In genomic region chr2:103402944-103403343, GRCh38 we compare ENCODE assay signal across 16 cellular contexts.
DNase-seq lines count a peak whose midpoint lies in the region; TF ChIP-seq lines count a peak whose summit lies in the region.
"Had no signal": no experiment of that assay in that cellular context is flagged by ENCODE, and none has a peak within 500 bp of the region (broad histone marks: within the 10 kb centered on the region; RNA-seq: fewer than 3 reads in every experiment).

No MANE protein-coding gene starts in this region.

- no peak overlapping the region for H3K9ac ChIP-seq in HUES48 (ENCODE audit: low read depth, low read length)
- peak overlapping the region; percentile 84 for H3K9ac ChIP-seq in smooth muscle cell (ENCODE audit: low read depth)

- CTCF ChIA-PET in RWPE1 (lab: Yijun Ruan, JAX): no interaction called here

- no peaks in the 10 kb centered on the region for H3K36me3 ChIP-seq in HUES48 (ENCODE audit: control insufficient read depth, insufficient read depth, low read length)
- H3K36me3 ChIP-seq in smooth muscle cell (ENCODE audit: low read depth): no peaks in the 10 kb centered on the region
- no peaks in the 10 kb centered on the region for H3K36me3 ChIP-seq in esophagus muscularis mucosa

- no peak overlapping the region for H3K4me2 ChIP-seq in smooth muscle cell

- H3K4me3 Mint-ChIP-seq in endothelial cell (ENCODE audit: unreplicated experiment): no peak overlapping the region
- H3K4me3 Mint-ChIP-seq: IgD-negative memory B cell had no signal

- no peaks in the 10 kb centered on the region for H3K9me3 Mint-ChIP-seq in endothelial cell (ENCODE audit: unreplicated experiment)

- H3K27me3 Mint-ChIP-seq in endothelial cell (ENCODE audit: unreplicated experiment): peaks cover 4% of the 10 kb centered on the region
- H3K27me3 Mint-ChIP-seq: IgD-negative memory B cell had no signal

- H3K4me1 ChIP-seq in HUES48 (ENCODE audit: control insufficient read depth, insufficient read depth, low read length) (peaks cover 27% of the 10 kb centered on the region), smooth muscle cell (ENCODE audit: low read depth) (peaks cover 5% of the 10 kb centered on the region), esophagus muscularis mucosa (no peaks in the 10 kb centered on the region)

- peak overlapping the region; percentile 97 for H3K27ac Mint-ChIP-seq in endothelial cell (ENCODE audit: unreplicated experiment)
- H3K27ac Mint-ChIP-seq: IgD-negative memory B cell had no signal

- no peaks in the 10 kb centered on the region for H3K79me2 ChIP-seq in smooth muscle cell (ENCODE audit: low read depth)

- H4K20me1 ChIP-seq in smooth muscle cell (ENCODE audit: low read depth): no peaks in the 10 kb centered on the region

- no peak for TF ChIP-seq EP300 in esophagus muscularis mucosa (IDR thresholded peaks at IDR 0.05)

- peaks cover 30% of the 10 kb centered on the region for H3K4me1 Mint-ChIP-seq in endothelial cell (ENCODE audit: unreplicated experiment)
- H3K4me1 Mint-ChIP-seq: IgD-negative memory B cell had no signal

- H3K27ac ChIP-seq in HUES48 (ENCODE audit: low read depth, low read length) (peak overlapping the region; percentile 88), RWPE1 (no peak overlapping the region), smooth muscle cell (ENCODE audit: low read depth) (peak overlapping the region; percentile 95), esophagus muscularis mucosa (replicated peaks in 1 of 4) (no peak overlapping the region)
- H3K27ac ChIP-seq: SK-N-MC had no signal

- whole genome bisulfite sequencing in smooth muscle cell (ENCODE audit: low lambda C conversion rate): 66% methylated on average over 5 of the region's 5 CpGs
- 82% methylated on average over 5 of the region's 5 CpGs for WGBS in esophagus muscularis mucosa

- H3K27me3 ChIP-seq in HUES48 (ENCODE audit: control insufficient read depth, insufficient read depth, low read length): no peaks in the 10 kb centered on the region
- H3K27me3 ChIP-seq in smooth muscle cell (ENCODE audit: low read depth): no peaks in the 10 kb centered on the region
- no peaks in the 10 kb centered on the region for H3K27me3 ChIP-seq in esophagus muscularis mucosa

- no peaks in the 10 kb centered on the region for H3K36me3 Mint-ChIP-seq in endothelial cell (ENCODE audit: low read depth, unreplicated experiment)
- H3K36me3 Mint-ChIP-seq: IgD-negative memory B cell had no signal

- DNase-seq in RWPE1 (ENCODE audit: low spot score) (peak; percentile 2), endothelial cell (ENCODE audit: low spot score) (no peak), smooth muscle cell (lab: John Stamatoyannopoulos, UW; ENCODE audit: unreplicated experiment) (no peak), esophagus muscularis mucosa (ENCODE audit: extremely low spot score) (no peak), KG1 (lab: John Stamatoyannopoulos, UW) (no peak), SW 1271 (lab: John Stamatoyannopoulos, UW) (no peak)
- DNase-seq: DMS 273 treated with DMSO at 0.1 percent for 48 hours; EL; NCI-H1048; NCI-H2107; NCI-H345; NCI-H69; NK-92 treated with Interleukin-12 subunit alpha and Interleukin-12 subunit beta, amount 100 ng/mL, for 24 hours had no signal

- no peak for TF ChIP-seq CTCF in RWPE1 (conservative IDR thresholded peaks at IDR 0.05; ENCODE audit: low read depth)
- no peak for TF ChIP-seq CTCF in endothelial cell (IDR thresholded peaks at IDR 0.05; ENCODE audit: unreplicated experiment)
- no peak for TF ChIP-seq CTCF in smooth muscle cell (IDR thresholded peaks at IDR 0.05; ENCODE audit: borderline replicate concordance, insufficient read depth, poor library complexity, severe bottlenecking)
- TF ChIP-seq CTCF in esophagus muscularis mucosa (IDR thresholded peaks at IDR 0.05): no peak

- intact Hi-C loops in esophagus muscularis mucosa (cut with DNase I): no loop called here

- no peak for TF ChIP-seq POLR2A in esophagus muscularis mucosa (IDR thresholded peaks at IDR 0.05; ENCODE audit: low read depth)

- peaks cover 9% of the 10 kb centered on the region for H3F3A ChIP-seq in smooth muscle cell (ENCODE audit: low read depth)

- H3K9me3 ChIP-seq in HUES48 (ENCODE audit: control insufficient read depth, insufficient read depth, low read length): no peaks in the 10 kb centered on the region
- H3K9me3 ChIP-seq in smooth muscle cell (replicated peaks; ENCODE audit: low read depth): no peaks in the 10 kb centered on the region
- H3K9me3 ChIP-seq in esophagus muscularis mucosa: no peaks in the 10 kb centered on the region

- POLR2A ChIA-PET in RWPE1 (lab: Yijun Ruan, JAX; ENCODE audit: low non-redundant PET): no interaction called here

- no peak overlapping the region for H2AFZ ChIP-seq in smooth muscle cell (ENCODE audit: low read depth)

- H3K4me3 ChIP-seq in HUES48 (ENCODE audit: low read depth, low read length): no peak overlapping the region
- H3K4me3 ChIP-seq in smooth muscle cell: no peak overlapping the region
- H3K4me3 ChIP-seq in esophagus muscularis mucosa: no peak overlapping the region
- H3K4me3 ChIP-seq: SK-N-MC had no signal

Comparison
In these comparisons a context has a peak if more than half of its experiments do, and no peak if none do; other contexts are left out.
1. H3K27ac ChIP-seq: peak in HUES48 (single experiment) and smooth muscle cell (single experiment); none in RWPE1 (single experiment) and esophagus muscularis mucosa (0 of 4).